Comparison of ENCODE assay signal across 8 cellular contexts in genomic region chr11:44949160-44950035, GRCh38. TPM values are rescaled to one million over a fixed set of nuclear protein-coding genes. Genes with fewer than 3 reads are reported as not detected.
A peak's percentile ranks its signal among the peaks of the same experiment; 100 is the strongest.
DNase-seq lines count a peak whose midpoint lies in the region; ATAC-seq and TF ChIP-seq lines count a peak whose summit lies in the region.

No MANE protein-coding gene starts in this region.

- no peaks in the 10 kb centered on the region for H3K79me2 ChIP-seq in smooth muscle cell (ENCODE audit: low read depth)

- H3K9ac ChIP-seq in iPS-15b (ENCODE audit: low read depth, low read length) (peak overlapping the region; percentile 70), smooth muscle cell (ENCODE audit: low read depth) (peak overlapping the region; percentile 62)

- peak overlapping the region; percentile 99 for H3K4me2 ChIP-seq in smooth muscle cell

- DNase-seq in GM12865 (ENCODE audit: low read depth) (peak; percentile 15), NOMO-1 (lab: John Stamatoyannopoulos, UW; ENCODE audit: unreplicated experiment in 2 of 2) (peak; percentile 26 to 56), amniotic epithelial cell (ENCODE audit: low read depth) (peak; percentile 20), smooth muscle cell (lab: John Stamatoyannopoulos, UW; ENCODE audit: unreplicated experiment) (no peak), ureter (ENCODE audit: low spot score) (no peak)

- no peak overlapping the region for H3K27ac ChIP-seq in smooth muscle cell (ENCODE audit: low read depth)

- no peaks in the 10 kb centered on the region for H3K9me3 ChIP-seq in iPS-15b (ENCODE audit: control insufficient read depth, insufficient read depth, low read length)
- H3K9me3 ChIP-seq in smooth muscle cell (replicated peaks; ENCODE audit: low read depth): no peaks in the 10 kb centered on the region

- H3F3A ChIP-seq in smooth muscle cell (ENCODE audit: low read depth): peaks cover 21% of the 10 kb centered on the region

- TF ChIP-seq CTCF in GM12865 (IDR thresholded peaks at IDR 0.05; ENCODE audit: insufficient read depth, low read depth, low read length, missing control alignments): peak; percentile 24
- peak; percentile 50 for TF ChIP-seq CTCF in smooth muscle cell (IDR thresholded peaks at IDR 0.05; ENCODE audit: borderline replicate concordance, insufficient read depth, poor library complexity, severe bottlenecking)

- peaks cover 49% of the 10 kb centered on the region for H4K20me1 ChIP-seq in smooth muscle cell (ENCODE audit: low read depth)

- 6% methylated on average over 38 of the region's 57 CpGs for WGBS in smooth muscle cell (ENCODE audit: low lambda C conversion rate)

- H3K4me3 ChIP-seq in GM12865 (ENCODE audit: low read depth, low read length) (no peak overlapping the region), iPS-15b (ENCODE audit: low read depth, low read length) (peak overlapping the region; percentile 74), smooth muscle cell (peak overlapping the region; percentile 94)

- H3K36me3 ChIP-seq in iPS-15b (ENCODE audit: control insufficient read depth, insufficient read depth, low read length) (peaks cover 10% of the 10 kb centered on the region), smooth muscle cell (ENCODE audit: low read depth) (no peaks in the 10 kb centered on the region)

- peaks cover 21% of the 10 kb centered on the region for H3K4me1 ChIP-seq in iPS-15b (ENCODE audit: control insufficient read depth, insufficient read depth, low read length)
- H3K4me1 ChIP-seq in smooth muscle cell (ENCODE audit: low read depth): peaks cover 20% of the 10 kb centered on the region

- H3K27me3 ChIP-seq in iPS-15b (ENCODE audit: control insufficient read depth, insufficient read depth, low read length) (no peaks in the 10 kb centered on the region), smooth muscle cell (ENCODE audit: low read depth) (no peaks in the 10 kb centered on the region)

- peak overlapping the region; percentile 91 for H2AFZ ChIP-seq in smooth muscle cell (ENCODE audit: low read depth)

- ATAC-seq in GM18867 (IDR thresholded peaks at IDR 0.05; ENCODE audit: unreplicated experiment) (no peak), GM18858 (IDR thresholded peaks at IDR 0.05; ENCODE audit: unreplicated experiment) (no peak)

RNA-seq across cellular contexts. Expression of gene TP53I11, which starts 1.3 kb away (rescaled TPM):
- total RNA-seq in smooth muscle cell (14.2 and 22.0 TPM in 2 replicates), ureter (67.7 TPM)
- 53.9 and 61.2 TPM in 2 replicates for polyA plus RNA-seq in smooth muscle cell

Comparison
In these comparisons a context has a peak if more than half of its experiments do, and no peak if none do; other contexts are left out.
1. DNase-seq: peak in GM12865 (single experiment), NOMO-1 (2 of 2) and amniotic epithelial cell (single experiment); none in smooth muscle cell (single experiment) and ureter (single experiment).